15 cellular contexts compared by ENCODE assay signal in genomic region chr1:16926491-16927195, GRCh38. TPM values are rescaled to one million over a fixed set of nuclear protein-coding genes. Genes with fewer than 3 reads are reported as not detected.
DNase-seq lines count a peak whose midpoint lies in the region; ATAC-seq, FAIRE-seq and TF ChIP-seq lines count a peak whose summit lies in the region.
"Had no signal": no experiment of that assay in that cellular context is flagged by ENCODE, and none has a peak within 500 bp of the region (broad histone marks: within the 10 kb centered on the region; RNA-seq: fewer than 3 reads in every experiment).

No MANE protein-coding gene starts in this region.

- BruUV-seq in HepG2 (replicated peaks; lab: Mats Ljungman, UMichigan), result no TSS peak

- POLR2A ChIA-PET in HepG2 (lab: Yijun Ruan, JAX), result no interaction called here

- TF ChIP-seq RAD21 in HepG2 (CRISPR knock-in tag; IDR thresholded peaks at IDR 0.05), result no peak

- H3K27me3 ChIP-seq in BLaER1 treated with 17β-estradiol and CSF1 and Interleukin-3, amounts not matched to agents 10 nM and 100 nM, result no peaks in the 10 kb centered on the region
- no peaks in the 10 kb centered on the region; a peak in 2 of 5 replicates for H3K27me3 ChIP-seq in HepG2 (ENCODE audit: control insufficient read depth in 1 of 2, insufficient read depth in 2 of 2, low read length in 2 of 2)
- H3K27me3 ChIP-seq: BE2C had no signal

- H3K9ac ChIP-seq in BLaER1 treated with 17β-estradiol and CSF1 and Interleukin-3, amounts not matched to agents 10 nM and 100 nM, result peak overlapping the region in 1 of 11 experiments; percentile 10; a peak in 3 of 22 replicates
- H3K9ac ChIP-seq in HepG2 (ENCODE audit: insufficient read depth, low read depth, low read length), result no peak overlapping the region

- no peaks in the 10 kb centered on the region for H3K9me3 ChIP-seq in BLaER1 treated with 17β-estradiol and CSF1 and Interleukin-3, amounts not matched to agents 10 nM and 100 nM (replicated peaks in 1 of 11)
- no peaks in the 10 kb centered on the region for H3K9me3 ChIP-seq in HepG2 (ENCODE audit: low read length)
- H3K9me3 ChIP-seq: BE2C had no signal

- H3K79me2 ChIP-seq in HepG2 (ENCODE audit: insufficient read depth, low read length), result no peaks in the 10 kb centered on the region

- TF ChIP-seq POLR2A in HepG2 (IDR thresholded peaks at IDR 0.05; ENCODE audit: insufficient read depth in 1 of 2, low read depth in 2 of 2, low read length in 2 of 2), result no peak

- FAIRE-seq in HepG2 (lab: Jason Lieb, UNC), result no peak
- FAIRE-seq: small intestine had no signal

- TF ChIP-seq EP300 in HepG2 (IDR thresholded peaks at IDR 0.05; ENCODE audit: low read depth in 2 of 2, low read length in 2 of 2) (no peak), HepG2 (CRISPR knock-in tag; IDR thresholded peaks at IDR 0.05; ENCODE audit: borderline replicate concordance) (no peak)

- H3K27ac ChIP-seq in BLaER1 treated with 17β-estradiol and CSF1 and Interleukin-3, amounts not matched to agents 10 nM and 100 nM, result no peak overlapping the region
- H3K27ac ChIP-seq in HepG2 (ENCODE audit: extremely low read length, insufficient read depth, low read length), result no peak overlapping the region

- peak; percentile 84 for DNase-seq in NCI-H1417 treated with DMSO at 0.1 percent for 48 hours (lab: John Stamatoyannopoulos, UW)
- peak; percentile 69 for DNase-seq in astrocyte of the spinal cord (ENCODE audit: low read depth, low spot score)
- no peak for DNase-seq in HepG2 (ENCODE audit: low spot score)
- DNase-seq in NOMO-1 treated with dmso at 0.1 percent for 144 hours (lab: John Stamatoyannopoulos, UW; ENCODE audit: unreplicated experiment), result no peak
- DNase-seq in AG08395 (ENCODE audit: low spot score), result no peak
- DNase-seq: activated CD8-positive, alpha-beta memory T cell treated with anti-CD3 and anti-CD28 coated beads, Interleukin-2, amount 50 U/mL, for 48 hours; BE2C; GDM1; islet precursor cell; naive thymus-derived CD8-positive, alpha-beta T cell; NCI-H1048; small intestine had no signal

- in situ Hi-C loops in astrocyte of the spinal cord (cut with HindIII; ENCODE audit: low sequenced_read_pairs) (no loop called here), HepG2 (cut with HindIII; ENCODE audit: extremely low pct_ligation_motif_present, low pct_unique_long_range_greater_than_20kb) (no loop called here)

- peak overlapping the region in 9 of 11 experiments; percentile 2 to 65 (median 41); a peak in 14 of 22 replicates for H3K4me2 ChIP-seq in BLaER1 treated with 17β-estradiol and CSF1 and Interleukin-3, amounts not matched to agents 10 nM and 100 nM
- no peak overlapping the region for H3K4me2 ChIP-seq in HepG2 (ENCODE audit: low read depth, low read length)

- H4K20me1 ChIP-seq in BLaER1 treated with 17β-estradiol and CSF1 and Interleukin-3, amounts not matched to agents 10 nM and 100 nM, result peaks cover 0 to 77% (median 7%) of the 10 kb centered on the region in 11 experiments; a peak in 11 of 22 replicates
- H4K20me1 ChIP-seq in HepG2 (ENCODE audit: insufficient read depth, low read length), result no peaks in the 10 kb centered on the region

- intact Hi-C loops in HepG2 (cut with micrococcal nuclease; ENCODE audit: unreplicated experiment), result no loop called here

- ATAC-seq in HepG2 (no peak), esophagus mucosa (no peak), HG03378 (IDR thresholded peaks at IDR 0.05; ENCODE audit: unreplicated experiment) (no peak)
- ATAC-seq: naive thymus-derived CD8-positive, alpha-beta T cell had no signal

- CTCF ChIA-PET in HepG2 (lab: Yijun Ruan, JAX; ENCODE audit: low intra/inter-chr PET ratio, low total read pairs), result no interaction called here

- H3K4me1 ChIP-seq in BLaER1 treated with 17β-estradiol and CSF1 and Interleukin-3, amounts not matched to agents 10 nM and 100 nM, result peaks cover 17 to 73% (median 60%) of the 10 kb centered on the region in 10 experiments
- peaks cover under 1% of the 10 kb centered on the region; the same call in 1 of the 2 replicates for H3K4me1 ChIP-seq in HepG2 (ENCODE audit: insufficient read depth, low read length)
- H3K4me1 ChIP-seq: BE2C had no signal

- H3K36me3 ChIP-seq in BLaER1 treated with 17β-estradiol and CSF1 and Interleukin-3, amounts not matched to agents 10 nM and 100 nM, result no peaks in the 10 kb centered on the region
- H3K36me3 ChIP-seq in HepG2 (replicated peaks in 1 of 2; ENCODE audit: control insufficient read depth in 1 of 2, insufficient read depth in 2 of 2, low read length in 2 of 2), result no peaks in the 10 kb centered on the region
- H3K36me3 ChIP-seq: BE2C had no signal

- no peak overlapping the region for H2AFZ ChIP-seq in HepG2 (ENCODE audit: low read length)

- TF ChIP-seq CTCF in astrocyte of the spinal cord (IDR thresholded peaks at IDR 0.05; ENCODE audit: low read depth, low read length) (no peak), HepG2 (CRISPR knock-in tag; IDR thresholded peaks at IDR 0.05) (no peak)

- WGBS in HepG2 (ENCODE audit: low lambda C conversion rate), result 36% methylated on average over 9 of the region's 11 CpGs

- H3K4me3 ChIP-seq in BLaER1 treated with 17β-estradiol and CSF1 and Interleukin-3, amounts not matched to agents 10 nM and 100 nM, result no peak overlapping the region
- H3K4me3 ChIP-seq in astrocyte of the spinal cord (ENCODE audit: low read depth, low read length), result no peak overlapping the region
- H3K4me3 ChIP-seq in HepG2 (replicated peaks in 1 of 3; ENCODE audit: insufficient read depth in 1 of 3, low read depth in 2 of 3, low read length in 3 of 3), result no peak overlapping the region

RNA-seq across cellular contexts. Expression of gene CROCC, which starts 4.9 kb away (rescaled TPM):
- total RNA-seq in HepG2 (2016; rRNA removed; fragmentation: Illumina TruSeq; extraction: Trizol) (2.6 and 7.8 TPM in 2 replicates), esophagus mucosa (15.3 TPM)
- 3.6 and 4.0 TPM in 2 replicates for total RNA-seq in HepG2 (2016; cell fraction: cytosol; rRNA removed; fragmentation: Illumina TruSeq; extraction: Trizol; ENCODE audit: low read depth)
- total RNA-seq in HepG2 (2016; cell fraction: insoluble cytoplasmic fraction; rRNA removed; fragmentation: Illumina TruSeq; extraction: Trizol), result 2.9 and 8.4 TPM in 2 replicates
- total RNA-seq in HepG2 (2016; cell fraction: membrane; rRNA removed; fragmentation: Illumina TruSeq; extraction: Trizol), result 2.6 and 3.1 TPM in 2 replicates
- total RNA-seq in HepG2 (2016; cell fraction: nucleus; rRNA removed; fragmentation: Illumina TruSeq; extraction: Trizol), result 8.6 and 11.9 TPM in 2 replicates
- 15.5 and 16.6 TPM in 2 replicates for polyA plus RNA-seq in HepG2 (2011; rRNA removed)
- 3.4 and 5.7 TPM in 2 replicates for polyA plus RNA-seq in HepG2 (2011; cell fraction: cytosol; rRNA removed)
- polyA plus RNA-seq in HepG2 (2011; cell fraction: nucleus; rRNA removed), result 81.7 and 94.3 TPM in 2 replicates
- 6.3 and 6.8 TPM in 2 replicates for polyA plus RNA-seq in HepG2 (2012)
- polyA plus RNA-seq in HepG2 (2016; cell fraction: cytosol; fragmentation: Illumina TruSeq; extraction: Trizol; ENCODE audit: low read depth), result 0.84 and 0.97 TPM in 2 replicates
- polyA plus RNA-seq in HepG2 (2016; cell fraction: insoluble cytoplasmic fraction; fragmentation: Illumina TruSeq; extraction: Trizol; ENCODE audit: low read depth), result 2.3 and 2.7 TPM in 2 replicates
- polyA plus RNA-seq in HepG2 (2016; cell fraction: membrane; fragmentation: Illumina TruSeq; extraction: Trizol; ENCODE audit: low read depth), result 1.2 and 1.7 TPM in 2 replicates
- 42.1 and 44.2 TPM in 2 replicates for polyA plus RNA-seq in HepG2 (2016; cell fraction: nucleus; fragmentation: Illumina TruSeq; extraction: Trizol; ENCODE audit: insufficient read depth, low read depth)
- polyA minus RNA-seq in HepG2 (2011; rRNA and poly(A)+ RNA removed; ENCODE audit: low replicate concordance), result 18.9 and 23.5 TPM in 2 replicates
- 3.0 and 3.3 TPM in 2 replicates for polyA minus RNA-seq in HepG2 (2011; cell fraction: cytosol; rRNA and poly(A)+ RNA removed)
- 22.1 and 23.3 TPM in 2 replicates for polyA minus RNA-seq in HepG2 (2011; cell fraction: nucleus; rRNA and poly(A)+ RNA removed)

RNA-seq across cellular contexts. Expression of gene RNU1-2, which starts 30.9 kb away (rescaled TPM):
- total RNA-seq in HepG2 (2016; rRNA removed; fragmentation: Illumina TruSeq; extraction: Trizol) (859 and 11,018 TPM in 2 replicates), esophagus mucosa (6,387 TPM)
- total RNA-seq in HepG2 (2016; cell fraction: cytosol; rRNA removed; fragmentation: Illumina TruSeq; extraction: Trizol; ENCODE audit: low read depth), result 16,281 and 17,236 TPM in 2 replicates
- total RNA-seq in HepG2 (2016; cell fraction: insoluble cytoplasmic fraction; rRNA removed; fragmentation: Illumina TruSeq; extraction: Trizol), result 1,309 and 10,613 TPM in 2 replicates
- total RNA-seq in HepG2 (2016; cell fraction: membrane; rRNA removed; fragmentation: Illumina TruSeq; extraction: Trizol), result 2,848 and 3,475 TPM in 2 replicates
- 52,466 and 64,417 TPM in 2 replicates for total RNA-seq in HepG2 (2016; cell fraction: nucleus; rRNA removed; fragmentation: Illumina TruSeq; extraction: Trizol)
- under 0.01 TPM in 2 replicates for polyA plus RNA-seq in HepG2 (2011; rRNA removed)
- polyA plus RNA-seq in HepG2 (2011; cell fraction: cytosol; rRNA removed), result under 0.01 TPM in 2 replicates
- under 0.01 TPM in 2 replicates for polyA plus RNA-seq in HepG2 (2011; cell fraction: nucleus; rRNA removed)
- polyA plus RNA-seq in HepG2 (2012), result 78.2 TPM in 1 of 2 replicates, not detected in the other
- 27.3 and 44.4 TPM in 2 replicates for polyA plus RNA-seq in HepG2 (2016; cell fraction: cytosol; fragmentation: Illumina TruSeq; extraction: Trizol; ENCODE audit: low read depth)
- polyA plus RNA-seq in HepG2 (2016; cell fraction: insoluble cytoplasmic fraction; fragmentation: Illumina TruSeq; extraction: Trizol; ENCODE audit: low read depth), result not detected in 2 replicates
- not detected in 2 replicates for polyA plus RNA-seq in HepG2 (2016; cell fraction: membrane; fragmentation: Illumina TruSeq; extraction: Trizol; ENCODE audit: low read depth)
- 32.8 TPM in 1 of 2 replicates, not detected in the other for polyA plus RNA-seq in HepG2 (2016; cell fraction: nucleus; fragmentation: Illumina TruSeq; extraction: Trizol; ENCODE audit: insufficient read depth, low read depth)
- polyA minus RNA-seq in HepG2 (2011; rRNA and poly(A)+ RNA removed; ENCODE audit: low replicate concordance), result 12,820 and 15,604 TPM in 2 replicates
- polyA minus RNA-seq in HepG2 (2011; cell fraction: cytosol; rRNA and poly(A)+ RNA removed), result 90,102 and 105,040 TPM in 2 replicates
- 42,574 and 58,030 TPM in 2 replicates for polyA minus RNA-seq in HepG2 (2011; cell fraction: nucleus; rRNA and poly(A)+ RNA removed)
- polyA plus RNA-seq: small intestine had no signal

RNA-seq across cellular contexts. Expression of gene MFAP2, which starts 53.8 kb away (rescaled TPM):
- 0.21 and 1.1 TPM in 2 replicates for total RNA-seq in HepG2 (2016; rRNA removed; fragmentation: Illumina TruSeq; extraction: Trizol)
- 0.40 and 0.62 TPM in 2 replicates for total RNA-seq in HepG2 (2016; cell fraction: cytosol; rRNA removed; fragmentation: Illumina TruSeq; extraction: Trizol; ENCODE audit: low read depth)
- 0.27 and 0.93 TPM in 2 replicates for total RNA-seq in HepG2 (2016; cell fraction: insoluble cytoplasmic fraction; rRNA removed; fragmentation: Illumina TruSeq; extraction: Trizol)
- 0.37 and 0.38 TPM in 2 replicates for total RNA-seq in HepG2 (2016; cell fraction: membrane; rRNA removed; fragmentation: Illumina TruSeq; extraction: Trizol)
- 0.66 and 1.8 TPM in 2 replicates for total RNA-seq in HepG2 (2016; cell fraction: nucleus; rRNA removed; fragmentation: Illumina TruSeq; extraction: Trizol)
- 1.4 and 2.1 TPM in 2 replicates for polyA plus RNA-seq in HepG2 (2011; rRNA removed)
- 1.5 and 1.8 TPM in 2 replicates for polyA plus RNA-seq in HepG2 (2011; cell fraction: cytosol; rRNA removed)
- polyA plus RNA-seq in HepG2 (2011; cell fraction: nucleus; rRNA removed), result 3.8 and 4.2 TPM in 2 replicates
- 1.1 and 1.6 TPM in 2 replicates for polyA plus RNA-seq in HepG2 (2012)
- polyA plus RNA-seq in HepG2 (2016; cell fraction: cytosol; fragmentation: Illumina TruSeq; extraction: Trizol; ENCODE audit: low read depth), result 1.2 and 1.3 TPM in 2 replicates
- polyA plus RNA-seq in HepG2 (2016; cell fraction: insoluble cytoplasmic fraction; fragmentation: Illumina TruSeq; extraction: Trizol; ENCODE audit: low read depth), result 0.25 and 0.36 TPM in 2 replicates
- 0.59 and 0.74 TPM in 2 replicates for polyA plus RNA-seq in HepG2 (2016; cell fraction: membrane; fragmentation: Illumina TruSeq; extraction: Trizol; ENCODE audit: low read depth)
- polyA plus RNA-seq in HepG2 (2016; cell fraction: nucleus; fragmentation: Illumina TruSeq; extraction: Trizol; ENCODE audit: insufficient read depth, low read depth), result 1.4 and 2.5 TPM in 2 replicates
- polyA minus RNA-seq in HepG2 (2011; rRNA and poly(A)+ RNA removed; ENCODE audit: low replicate concordance), result 1.7 TPM in 1 of 2 replicates, not detected in the other
- 0.62 TPM in 1 of 2 replicates, not detected in the other for polyA minus RNA-seq in HepG2 (2011; cell fraction: cytosol; rRNA and poly(A)+ RNA removed)
- 1.4 TPM in 1 of 2 replicates, not detected in the other for polyA minus RNA-seq in HepG2 (2011; cell fraction: nucleus; rRNA and poly(A)+ RNA removed)
- total RNA-seq in esophagus mucosa, result 5.3 TPM
- total RNA-seq: naive thymus-derived CD8-positive, alpha-beta T cell had no signal

Comparison
In these comparisons a context has a peak if more than half of its experiments do, and no peak if none do; other contexts are left out.
1. DNase-seq: peak in NCI-H1417 treated with DMSO at 0.1 percent for 48 hours (single experiment) and astrocyte of the spinal cord (single experiment); none in HepG2 (single experiment), NOMO-1 treated with dmso at 0.1 percent for 144 hours (single experiment) and AG08395 (single experiment).